8 cellular contexts compared by ENCODE assay signal in the genomic region with DNA sequence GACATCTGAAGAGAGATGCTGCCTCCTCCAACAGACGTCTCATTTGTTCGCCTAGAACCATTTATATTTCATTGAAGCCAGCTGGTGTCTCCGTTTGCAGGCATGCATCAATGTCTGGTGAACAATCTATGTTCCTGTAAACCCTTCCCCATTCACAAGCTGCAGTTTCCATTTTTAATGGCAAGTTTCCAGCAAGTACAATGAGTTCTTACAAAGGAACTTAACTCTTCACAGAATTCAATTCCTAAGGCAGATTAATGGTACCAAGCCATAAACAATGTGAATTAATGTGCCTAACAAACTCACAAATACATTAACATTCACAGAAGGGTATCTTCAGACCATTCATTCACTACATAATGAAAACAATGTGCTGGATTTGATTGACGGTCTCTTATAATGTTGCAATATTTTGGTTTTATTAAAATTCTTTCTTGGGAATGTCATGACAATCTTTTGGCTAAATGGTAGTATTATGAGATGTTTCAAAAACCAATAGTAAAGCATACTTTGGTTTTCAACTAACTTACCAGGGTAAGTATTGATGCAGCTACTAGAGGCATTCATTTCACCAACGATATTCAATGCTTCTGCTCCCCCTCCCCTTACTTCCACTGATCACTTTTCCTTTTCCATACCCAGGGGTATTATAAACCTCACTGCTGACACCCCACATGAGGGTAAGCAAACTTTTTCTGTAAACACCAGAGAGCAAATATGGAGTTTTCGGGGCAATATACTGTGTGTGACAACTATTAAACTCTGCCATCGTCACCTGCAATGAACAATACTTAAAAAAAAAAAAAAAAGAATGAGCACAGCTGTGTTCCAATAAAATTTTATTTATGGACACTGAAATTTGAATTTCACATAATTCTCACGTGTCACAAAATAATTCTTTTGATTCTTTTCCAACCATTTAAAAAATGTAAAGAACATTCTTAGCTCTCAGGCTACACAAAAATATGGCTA. TPM values are rescaled to one million over a fixed set of nuclear protein-coding genes. Genes with fewer than 3 reads are reported as not detected.
DNase-seq lines count a peak whose midpoint lies in the region; ATAC-seq, FAIRE-seq and TF ChIP-seq lines count a peak whose summit lies in the region.

No MANE protein-coding gene starts in this region.

- TF ChIP-seq CTCF in AG09319 (IDR thresholded peaks at IDR 0.05; ENCODE audit: low read depth, low read length) (no peak), SK-N-SH (IDR thresholded peaks at IDR 0.05) (no peak), fibroblast of lung (conservative IDR thresholded peaks at IDR 0.05 in 1 of 2, IDR thresholded peaks at IDR 0.05 in 1 of 2; ENCODE audit: low read depth in 1 of 2, low read length in 2 of 2) (no peak)

- peak in 1 of 2 experiments; percentile 64; a peak in 2 of 4 replicates for TF ChIP-seq EP300 in SK-N-SH (IDR thresholded peaks at IDR 0.05; ENCODE audit: borderline replicate concordance in 1 of 2, low read depth in 1 of 2, low read length in 1 of 2)

- FAIRE-seq in urothelium cell line (lab: Jason Lieb, UNC), result no peak

- 27 to 29% methylated on average over 8 of the region's 8 CpGs for WGBS in GM23248 (ENCODE audit: low coverage in 1 of 2, low lambda C conversion rate in 2 of 2, missing lambda C conversion rate in 2 of 2), 2 experiments
- WGBS in SK-N-SH (ENCODE audit: low lambda C conversion rate), result 38% methylated on average over 8 of the region's 8 CpGs

- H3K36me3 ChIP-seq in GM23248 (ENCODE audit: low read depth) (no peaks in the 10 kb centered on the region), SK-N-SH (replicated peaks in 1 of 2; ENCODE audit: control insufficient read depth in 1 of 2, insufficient read depth in 2 of 2, low read length in 1 of 2) (peaks cover 0 to 16% of the 10 kb centered on the region in 2 experiments), fibroblast of lung (ENCODE audit: control insufficient read depth, insufficient read depth, low read length) (no peaks in the 10 kb centered on the region)

- POLR2A ChIA-PET in SK-N-SH (lab: Yijun Ruan, JAX), result interaction anchor here (0.6 to 1.1 kb wide), 3 partner anchors 75 to 204 kb away, joined by 3 to 4 read pairs (median 3); no protein-coding TSS in a partner anchor

- H3K4me1 ChIP-seq in GM23248 (ENCODE audit: insufficient read depth), result peaks cover 40% of the 10 kb centered on the region
- H3K4me1 ChIP-seq in SK-N-SH (ENCODE audit: control insufficient read depth in 1 of 2, insufficient read depth in 2 of 2, low read depth in 1 of 2, low read length in 1 of 2), result peaks cover 12 to 34% of the 10 kb centered on the region in 2 experiments
- peaks cover 2% of the 10 kb centered on the region for H3K4me1 ChIP-seq in fibroblast of lung (ENCODE audit: control insufficient read depth, extremely low read depth, insufficient read depth, low read length)

- H3K9ac ChIP-seq in GM23248, result peak overlapping the region; percentile 97
- no peak overlapping the region; the same call in 1 of the 2 replicates for H3K9ac ChIP-seq in SK-N-SH
- H3K9ac ChIP-seq in fibroblast of lung (ENCODE audit: insufficient read depth, low read length), result peak overlapping the region; percentile 22

- H3K4me3 ChIP-seq in GM23248 (peak overlapping the region; percentile 94), SK-N-SH (ENCODE audit: low read depth in 2 of 2, low read length in 1 of 2) (peak overlapping the region; percentile 93 to 98), fibroblast of lung (replicated peaks in 1 of 4; ENCODE audit: control extremely low read depth in 1 of 4, insufficient read depth in 1 of 4, low read depth in 3 of 4, low read length in 4 of 4) (peak overlapping the region; percentile 90 to 99 (median 93))

- in situ Hi-C loops in GM23248 (cut with MboI), result no loop called here

- no peaks in the 10 kb centered on the region for H3K9me3 ChIP-seq in GM23248 (ENCODE audit: low read depth)
- no peaks in the 10 kb centered on the region for H3K9me3 ChIP-seq in SK-N-SH
- no peaks in the 10 kb centered on the region for H3K9me3 ChIP-seq in fibroblast of lung (ENCODE audit: control insufficient read depth, insufficient read depth, low read depth, low read length)

- ATAC-seq in GM19397 (IDR thresholded peaks at IDR 0.05; ENCODE audit: unreplicated experiment), result no peak

- H4K20me1 ChIP-seq in GM23248 (ENCODE audit: insufficient read depth), result peaks cover 37% of the 10 kb centered on the region
- peaks cover 78% of the 10 kb centered on the region for H4K20me1 ChIP-seq in SK-N-SH (ENCODE audit: insufficient read depth)
- no peaks in the 10 kb centered on the region for H4K20me1 ChIP-seq in fibroblast of lung (ENCODE audit: control insufficient read depth, extremely low read depth, insufficient read depth, low read length)

- H2AFZ ChIP-seq in GM23248 (no peak overlapping the region), SK-N-SH (ENCODE audit: low read depth) (no peak overlapping the region), fibroblast of lung (ENCODE audit: low read length) (no peak overlapping the region)

- H3F3A ChIP-seq in GM23248 (ENCODE audit: insufficient read depth) (peaks cover 48% of the 10 kb centered on the region), SK-N-SH (replicated peaks; ENCODE audit: insufficient read depth) (peaks cover 48% of the 10 kb centered on the region)

- H3K27me3 ChIP-seq in GM23248 (replicated peaks; ENCODE audit: insufficient read depth) (no peaks in the 10 kb centered on the region), SK-N-SH (ENCODE audit: insufficient read depth) (no peaks in the 10 kb centered on the region), fibroblast of lung (ENCODE audit: control insufficient read depth, insufficient read depth, low read length) (no peaks in the 10 kb centered on the region)

- H3K4me2 ChIP-seq in GM23248 (ENCODE audit: unreplicated experiment) (peak overlapping the region; percentile 96), SK-N-SH (peak overlapping the region; percentile 77), fibroblast of lung (ENCODE audit: extremely low read depth, insufficient read depth, low read length) (peak overlapping the region; percentile 94)

- H3K27ac ChIP-seq in GM23248 (peak overlapping the region; percentile 92), SK-N-SH (ENCODE audit: low read depth in 2 of 2, low read length in 1 of 2) (peak overlapping the region; percentile 64 to 92), fibroblast of lung (ENCODE audit: insufficient read depth, low read length) (no peak overlapping the region)

- DNase-seq in AG09319 (ENCODE audit: extremely low read depth, low read depth) (peak; percentile 80), GM23248 (peak; percentile 76), SK-N-SH (peak; percentile 63), fibroblast of lung (ENCODE audit: low read depth in 2 of 2) (peak; percentile 94 to 95), pulmonary artery endothelial cell (ENCODE audit: low read depth, low spot score) (peak; percentile 73), SW480 (ENCODE audit: low spot score) (no peak), urothelium cell line (ENCODE audit: low spot score) (no peak)

- CTCF ChIA-PET in SK-N-SH (lab: Yijun Ruan, JAX), result interaction anchor here (0.6 to 3.0 kb wide), 4 partner anchors 11 to 345 kb away, joined by 3 to 10 read pairs (median 4); no protein-coding TSS in a partner anchor

- TF ChIP-seq RAD21 in SK-N-SH (IDR thresholded peaks at IDR 0.05; ENCODE audit: low read length), result 0 out of 2 replicates have a peak, but pooled peaks have one; percentile 15

- H3K79me2 ChIP-seq in GM23248 (ENCODE audit: insufficient read depth) (peaks cover 91% of the 10 kb centered on the region), SK-N-SH (ENCODE audit: insufficient read depth) (peaks cover 91% of the 10 kb centered on the region), fibroblast of lung (ENCODE audit: control insufficient read depth, insufficient read depth, low read length) (peaks cover 90% of the 10 kb centered on the region)

- H3K9me2 ChIP-seq in GM23248 (ENCODE audit: insufficient read depth) (no peaks in the 10 kb centered on the region), SK-N-SH (no peaks in the 10 kb centered on the region)

TF ChIP-seq in SK-N-SH, 30 proteins besides CTCF, POLR2A, EP300 and RAD21 (continues in another document):
- TF ChIP-seq SIN3A (IDR thresholded peaks at IDR 0.05; ENCODE audit: borderline replicate concordance, low read depth, low read length) (peak; percentile 81), FOXJ3 (CRISPR knock-in tag; IDR thresholded peaks at IDR 0.05) (no peak), MXI1 (IDR thresholded peaks at IDR 0.05; ENCODE audit: low read depth, low read length) (peak; percentile 87), YY1 (IDR thresholded peaks at IDR 0.05; ENCODE audit: low read depth) (peak; percentile 34; the same call in 1 of the 2 replicates), POLR2AphosphoS5 (IDR thresholded peaks at IDR 0.05; ENCODE audit: low read depth, low read length) (peak; percentile 50; the same call in 1 of the 2 replicates)
- TF ChIP-seq, protein P1, sequence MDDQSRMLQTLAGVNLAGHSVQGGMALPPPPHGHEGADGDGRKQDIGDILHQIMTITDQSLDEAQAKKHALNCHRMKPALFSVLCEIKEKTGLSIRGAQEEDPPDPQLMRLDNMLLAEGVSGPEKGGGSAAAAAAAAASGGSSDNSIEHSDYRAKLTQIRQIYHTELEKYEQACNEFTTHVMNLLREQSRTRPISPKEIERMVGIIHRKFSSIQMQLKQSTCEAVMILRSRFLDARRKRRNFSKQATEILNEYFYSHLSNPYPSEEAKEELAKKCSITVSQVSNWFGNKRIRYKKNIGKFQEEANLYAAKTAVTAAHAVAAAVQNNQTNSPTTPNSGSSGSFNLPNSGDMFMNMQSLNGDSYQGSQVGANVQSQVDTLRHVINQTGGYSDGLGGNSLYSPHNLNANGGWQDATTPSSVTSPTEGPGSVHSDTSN (IDR thresholded peaks at IDR 0.05), result peak; percentile 80
- TF ChIP-seq, protein P2, sequence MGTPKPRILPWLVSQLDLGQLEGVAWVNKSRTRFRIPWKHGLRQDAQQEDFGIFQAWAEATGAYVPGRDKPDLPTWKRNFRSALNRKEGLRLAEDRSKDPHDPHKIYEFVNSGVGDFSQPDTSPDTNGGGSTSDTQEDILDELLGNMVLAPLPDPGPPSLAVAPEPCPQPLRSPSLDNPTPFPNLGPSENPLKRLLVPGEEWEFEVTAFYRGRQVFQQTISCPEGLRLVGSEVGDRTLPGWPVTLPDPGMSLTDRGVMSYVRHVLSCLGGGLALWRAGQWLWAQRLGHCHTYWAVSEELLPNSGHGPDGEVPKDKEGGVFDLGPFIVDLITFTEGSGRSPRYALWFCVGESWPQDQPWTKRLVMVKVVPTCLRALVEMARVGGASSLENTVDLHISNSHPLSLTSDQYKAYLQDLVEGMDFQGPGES (IDR thresholded peaks at IDR 0.05; ENCODE audit: low read depth, low read length), result no peak

RNA-seq across cellular contexts. Expression of a gene that starts 4.2 kb away (rescaled TPM):
- total RNA-seq in GM23248 (2014; rRNA removed; shearing (Covaris generic)), result 21.4 and 24.9 TPM in 2 replicates
- polyA plus RNA-seq in GM23248 (2016; fragmentation: Nextera tagmentation; extraction: Ambion mirVana) (60.6 and 66.2 TPM in 2 replicates), SK-N-SH (2012; rRNA removed) (12.3 and 19.0 TPM in 2 replicates), fibroblast of lung (34.4 and 41.0 TPM in 2 replicates)
- polyA plus RNA-seq in SK-N-SH (2012; cell fraction: cytosol; rRNA removed), result 28.5 and 31.7 TPM in 2 replicates
- 22.4 and 25.4 TPM in 2 replicates for polyA plus RNA-seq in SK-N-SH (2012; cell fraction: nucleus; rRNA removed)
- total RNA-seq in fibroblast of lung (20.0 and 33.7 TPM in 2 replicates), pulmonary artery endothelial cell (18.5 and 20.3 TPM in 2 replicates)
- 38.4 and 47.4 TPM in 2 replicates for polyA plus RNA-seq in fibroblast of lung (2012)
- 13.6 TPM in 2 replicates for polyA minus RNA-seq in fibroblast of lung (ENCODE audit: low replicate concordance)

Comparison
In these comparisons a context has a peak if more than half of its experiments do, and no peak if none do; other contexts are left out.
1. DNase-seq: peak in AG09319 (single experiment), GM23248 (single experiment), SK-N-SH (single experiment), fibroblast of lung (2 of 2) and pulmonary artery endothelial cell (single experiment); none in SW480 (single experiment) and urothelium cell line (single experiment).
2. Peak in every context shown above with its lines, with median percentiles within 50 percentile points of each other: H3K4me2 ChIP-seq and H3K4me3 ChIP-seq.